In the genomic region with DNA sequence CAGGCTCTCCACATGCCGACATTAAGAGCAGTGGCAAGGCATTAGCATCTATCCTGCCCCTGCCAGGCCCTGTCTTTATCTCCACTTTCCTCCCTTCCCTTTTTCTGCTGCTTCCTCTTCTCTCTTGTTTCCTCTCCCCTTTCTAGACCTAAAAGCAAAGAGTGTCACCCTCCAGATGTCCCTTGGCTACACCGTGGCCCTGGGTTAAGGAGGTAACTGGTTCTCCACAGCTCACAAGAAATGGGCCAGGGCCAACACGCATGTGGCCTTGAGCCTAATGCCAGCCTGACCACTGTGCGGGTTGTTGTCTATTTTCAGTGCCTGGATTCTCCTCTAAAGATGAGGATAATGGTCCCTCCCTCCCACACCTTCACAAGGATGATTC, we compare ENCODE assay signal across 15 cellular contexts.
"Had no signal": no experiment of that assay in that cellular context is flagged by ENCODE, and none has a peak within 500 bp of the region (broad histone marks: within the 10 kb centered on the region; RNA-seq: fewer than 3 reads in every experiment).

No MANE protein-coding gene starts in this region.

- H3K27me3 ChIP-seq: body of pancreas, colonic mucosa, pancreas, transverse colon had no signal

- H3K27ac ChIP-seq: body of pancreas, colonic mucosa, hepatocyte, pancreas, transverse colon, WERI-Rb-1 had no signal

- H3K36me3 ChIP-seq: colonic mucosa, pancreas, transverse colon, WERI-Rb-1 had no signal

- H3K9me3 ChIP-seq: body of pancreas, colonic mucosa, mucosa of descending colon, pancreas, transverse colon had no signal

- H3K4me3 ChIP-seq: body of pancreas, colonic mucosa, hepatocyte, mucosa of descending colon, pancreas, transverse colon had no signal

- H3K4me1 ChIP-seq: body of pancreas, colonic mucosa, pancreas, transverse colon had no signal

- DNase-seq: activated CD4-positive, alpha-beta memory T cell treated with anti-CD3 and anti-CD28 coated beads for 36 hours; activated gamma-delta T cell treated with Interleukin-2 at 50 U/mL for 16 hours; activated T-cell treated with anti-CD3 and anti-CD28 coated beads, Interleukin-2, amount 50 U/mL, for 72 hours; amniotic stem cell; body of pancreas; central memory CD4-positive, alpha-beta T cell; colonic mucosa; left ventricle myocardium superior; mucosa of descending colon; naive thymus-derived CD4-positive, alpha-beta T cell; pancreas; stimulated activated CD4-positive, alpha-beta T cell treated with anti-CD3 and anti-CD28 coated beads, Interleukin-12 subunit alpha, Interleukin-12 subunit beta, amount 100 ng/mL, for 4 hours; transverse colon; WERI-Rb-1 had no signal
